Comparison of ENCODE assay signal across 8 cellular contexts in genomic region chr16:81446318-81447275, GRCh38. TPM values are rescaled to one million over a fixed set of nuclear protein-coding genes. Genes with fewer than 3 reads are reported as not detected.
A peak's percentile ranks its signal among the peaks of the same experiment; 100 is the strongest.
DNase-seq lines count a peak whose midpoint lies in the region; ATAC-seq, FAIRE-seq and TF ChIP-seq lines count a peak whose summit lies in the region.

No MANE protein-coding gene starts in this region.

- peak overlapping the region; percentile 6 for H4K8ac ChIP-seq in trophoblast cell (ENCODE audit: low read depth, low read length)

- peak overlapping the region; percentile 95 for H3K9ac ChIP-seq in trophoblast cell (ENCODE audit: low read length)

- peaks cover 53% of the 10 kb centered on the region for H3K79me2 ChIP-seq in trophoblast cell (ENCODE audit: control insufficient read depth, insufficient read depth, low read length, poor library complexity)

- H3K4me1 Mint-ChIP-seq in activated B cell treated with CpG ODN at 0.5 μM for 24 hours: peaks cover 63% of the 10 kb centered on the region

- H2BK120ac ChIP-seq in trophoblast cell (ENCODE audit: insufficient read depth, low read length, poor library complexity): no peak overlapping the region

- no peaks in the 10 kb centered on the region for H3K27me3 Mint-ChIP-seq in activated B cell treated with CpG ODN at 0.5 μM for 24 hours

- peak; percentile 24 for FAIRE-seq in GM18507 (lab: Jason Lieb, UNC)

- peak overlapping the region; percentile 87 for H3K4me3 Mint-ChIP-seq in activated B cell treated with CpG ODN at 0.5 μM for 24 hours

- peak overlapping the region; percentile 78 for H2BK5ac ChIP-seq in trophoblast cell (ENCODE audit: low read depth, low read length, poor library complexity)

- H3K27me3 ChIP-seq in trophoblast cell (ENCODE audit: insufficient read depth, low read length): no peaks in the 10 kb centered on the region

- peak overlapping the region; percentile 69 for H3K18ac ChIP-seq in trophoblast cell (ENCODE audit: low read length)

- no peaks in the 10 kb centered on the region for H3K9me3 ChIP-seq in trophoblast cell (ENCODE audit: insufficient read depth, low read depth, low read length)

- peak overlapping the region; percentile 66 for H3K27ac Mint-ChIP-seq in activated B cell treated with CpG ODN at 0.5 μM for 24 hours

- H3K9me3 Mint-ChIP-seq in activated B cell treated with CpG ODN at 0.5 μM for 24 hours: peaks cover 6% of the 10 kb centered on the region

- no peak for ATAC-seq in activated B cell treated with CpG ODN at 0.5 μM for 24 hours (ENCODE audit: low read depth)
- no peak for ATAC-seq in HG02571 (IDR thresholded peaks at IDR 0.05; ENCODE audit: unreplicated experiment)
- ATAC-seq in HG03520 (IDR thresholded peaks at IDR 0.05; ENCODE audit: unreplicated experiment): no peak

- peak overlapping the region; percentile 56 for H2AFZ ChIP-seq in trophoblast cell (ENCODE audit: insufficient read depth, low read length, poor library complexity)

- POLR2A ChIA-PET in activated B cell treated with CpG ODN at 0.5 μM for 24 hours (lab: Charles Lee): interaction anchor here (0.7 to 12.2 kb wide), 8 partner anchors 14 to 170 kb away, joined by 3 to 134 read pairs (median 6); no protein-coding TSS in a partner anchor

- H3K4me3 ChIP-seq in AG09309 (ENCODE audit: control insufficient read depth, low read depth, low read length) (peak overlapping the region; percentile 80), fibroblast of pulmonary artery (replicated peaks; ENCODE audit: low read depth, low read length) (peak overlapping the region; percentile 69), trophoblast cell (ENCODE audit: low read depth, low read length) (peak overlapping the region; percentile 90)

- DNase-seq in AG09309 (ENCODE audit: low read depth) (no peak), GM18507 (ENCODE audit: extremely low spot score, insufficient read length, low read depth) (no peak), activated B cell treated with CpG ODN at 0.5 μM for 24 hours (no peak), fibroblast of pulmonary artery (ENCODE audit: low read depth) (no peak), trophoblast cell (peak; percentile 80 to 83), NCI-H1105 treated with DMSO at 0.1 percent for 48 hours (lab: John Stamatoyannopoulos, UW) (no peak)

- H3K36me3 ChIP-seq in trophoblast cell (ENCODE audit: control insufficient read depth in 1 of 2, insufficient read depth in 2 of 2, low read length in 2 of 2): peaks cover 4 to 9% of the 10 kb centered on the region in 2 experiments

- CTCF ChIA-PET in activated B cell treated with CpG ODN at 0.5 μM for 24 hours (lab: Charles Lee): interaction anchor here (0.7 to 0.9 kb wide), 2 partner anchors 23 to 55 kb away, joined by 3 to 4 read pairs; no protein-coding TSS in a partner anchor

- H3K4me2 ChIP-seq in trophoblast cell (ENCODE audit: low read length): peak overlapping the region; percentile 80

- TF ChIP-seq CTCF in AG09309 (IDR thresholded peaks at IDR 0.05; ENCODE audit: control insufficient read depth, insufficient read depth, low read depth, low read length, missing control alignments) (no peak), activated B cell treated with CpG ODN at 0.5 μM for 24 hours (IDR thresholded peaks at IDR 0.05) (no peak), fibroblast of pulmonary artery (IDR thresholded peaks at IDR 0.05; ENCODE audit: low read length, missing control alignments) (no peak)

- peak overlapping the region; percentile 91 for H4K91ac ChIP-seq in trophoblast cell (ENCODE audit: low read depth, low read length)

- no CpG with 5 or more reads among the region's 31 CpGs for WGBS in trophoblast cell (ENCODE audit: extremely low coverage, insufficient coverage, insufficient read length)

- H3K4ac ChIP-seq in trophoblast cell (ENCODE audit: low read depth, low read length): peak overlapping the region; percentile 100

- H3K23ac ChIP-seq in trophoblast cell (ENCODE audit: low read length): no peak overlapping the region

- no peak overlapping the region for H4K12ac ChIP-seq in trophoblast cell (ENCODE audit: low read depth, low read length)

- peak overlapping the region; percentile 36 for H3K27ac ChIP-seq in trophoblast cell (ENCODE audit: low read depth, low read length)

- peak overlapping the region; percentile 38 for H2AK5ac ChIP-seq in trophoblast cell (ENCODE audit: low read length)

- peak overlapping the region; percentile 55 for H3K14ac ChIP-seq in trophoblast cell (ENCODE audit: low read length)

- H2BK12ac ChIP-seq in trophoblast cell (ENCODE audit: low read length): peak overlapping the region; percentile 72

- intact Hi-C loops in activated B cell treated with CpG ODN at 0.5 μM for 24 hours (cut with micrococcal nuclease): loop anchor here (1.0 kb wide), 1 partner anchor 35 kb away; no protein-coding TSS in a partner anchor

- peaks cover 23% of the 10 kb centered on the region for H3K36me3 Mint-ChIP-seq in activated B cell treated with CpG ODN at 0.5 μM for 24 hours (ENCODE audit: low read depth)

- H3K79me1 ChIP-seq in trophoblast cell (ENCODE audit: low read length): peaks cover 20% of the 10 kb centered on the region

- H3K4me1 ChIP-seq in trophoblast cell (ENCODE audit: control insufficient read depth in 1 of 2, insufficient read depth in 2 of 2, low read length in 2 of 2): peaks cover 13 to 34% of the 10 kb centered on the region in 2 experiments

RNA-seq across cellular contexts. Expression of gene CMIP, which starts 2.0 kb away (rescaled TPM):
- total RNA-seq in activated B cell treated with CpG ODN at 0.5 μM for 24 hours: 62.4 and 76.3 TPM in 2 replicates
- 78.7 and 79.2 TPM in 2 replicates for polyA plus RNA-seq in trophoblast cell (2013)

Comparison
In these comparisons a context has a peak if more than half of its experiments do, and no peak if none do; other contexts are left out.
1. DNase-seq: peak in trophoblast cell (2 of 2); none in AG09309 (single experiment), GM18507 (single experiment), activated B cell treated with CpG ODN at 0.5 μM for 24 hours (single experiment), fibroblast of pulmonary artery (single experiment) and NCI-H1105 treated with DMSO at 0.1 percent for 48 hours (single experiment).
2. Peak in every context shown above with its lines, with median percentiles within 50 percentile points of each other: H3K4me3 ChIP-seq.